ENCODE assay signal across 8 cellular contexts in genomic region chrX:57741107-57741506, GRCh38.
"Had no signal": no experiment of that assay in that cellular context is flagged by ENCODE, and none has a peak within 500 bp of the region (broad histone marks: within the 10 kb centered on the region; RNA-seq: fewer than 3 reads in every experiment).

No MANE protein-coding gene starts in this region.

- DNase-seq: GM23248, GOT3, H7, H9, HCEC 1CT, HFFc6 had no signal

- H3K9me3 ChIP-seq: HAP-1 had no signal

- H3K36me3 ChIP-seq: HAP-1 had no signal

- H3K27ac ChIP-seq: GM23248 had no signal

- H2AFZ ChIP-seq: GM23248, GM23338 had no signal

- H3K4me1 ChIP-seq: HAP-1 had no signal

- H3K9ac ChIP-seq: GM23248 had no signal

- H3K4me2 ChIP-seq: GM23338 had no signal

- H3K4me3 ChIP-seq: GM23248, GM23338, HAP-1 had no signal
